ENCODE assay signal across 2 cellular contexts in genomic region chrY:25032900-25033299, GRCh38. TPM values are rescaled to one million over a fixed set of nuclear protein-coding genes. Genes with fewer than 3 reads are reported as not detected.
"Had no signal": no experiment of that assay in that cellular context is flagged by ENCODE, and none has a peak within 500 bp of the region (broad histone marks: within the 10 kb centered on the region; RNA-seq: fewer than 3 reads in every experiment).

No MANE protein-coding gene starts in this region.

RNA-seq across cellular contexts. Expression of gene BPY2C, which starts 19.0 kb away (rescaled TPM):
- total RNA-seq: G401, GM12878 had no signal
